ENCODE assay signal across 15 cellular contexts in genomic region chr14:95134304-95134933, GRCh38. TPM values are rescaled to one million over a fixed set of nuclear protein-coding genes. Genes with fewer than 3 reads are reported as not detected.
DNase-seq lines count a peak whose midpoint lies in the region; ATAC-seq, FAIRE-seq and TF ChIP-seq lines count a peak whose summit lies in the region.
"Had no signal": no experiment of that assay in that cellular context is flagged by ENCODE, and none has a peak within 500 bp of the region (broad histone marks: within the 10 kb centered on the region; RNA-seq: fewer than 3 reads in every experiment).

No MANE protein-coding gene starts in this region.

- peaks cover 4 to 69% (median 10%) of the 10 kb centered on the region in 3 donors for H3K4me1 ChIP-seq in gastroesophageal sphincter
- peaks cover 26% of the 10 kb centered on the region for H3K4me1 ChIP-seq in GM23338 (ENCODE audit: insufficient read depth)

- peaks cover 8% of the 10 kb centered on the region for H4K20me1 ChIP-seq in GM23338 (replicated peaks; ENCODE audit: insufficient read depth)

- H3K4me1 Mint-ChIP-seq in chondrocyte (ENCODE audit: low read depth) (peaks cover 31% of the 10 kb centered on the region), mesothelial cell of epicardium (peaks cover 28% of the 10 kb centered on the region), GM23338 (peaks cover 35% of the 10 kb centered on the region)

- ATAC-seq in gastroesophageal sphincter (no peak), GM23338 (no peak)

- peak; percentile 44 for FAIRE-seq in D721Med (lab: Jason Lieb, UNC)

- no peaks in the 10 kb centered on the region for H3K9me3 Mint-ChIP-seq in chondrocyte (ENCODE audit: low read depth)
- H3K9me3 Mint-ChIP-seq in mesothelial cell of epicardium = no peaks in the 10 kb centered on the region
- no peaks in the 10 kb centered on the region for H3K9me3 Mint-ChIP-seq in GM23338
- H3K9me3 Mint-ChIP-seq: central memory CD8-positive, alpha-beta T cell had no signal

- H3K27ac Mint-ChIP-seq in chondrocyte (ENCODE audit: unreplicated experiment) = peak overlapping the region; percentile 13
- peak overlapping the region; percentile 21 for H3K27ac Mint-ChIP-seq in mesothelial cell of epicardium
- H3K27ac Mint-ChIP-seq in GM23338 = no peak overlapping the region

- H3K36me3 ChIP-seq in gastroesophageal sphincter (peaks cover 0 to 22% of the 10 kb centered on the region in 2 donors), GM23338 (ENCODE audit: insufficient read depth) (peaks cover 6% of the 10 kb centered on the region; the same call in 1 of the 2 replicates)

- H3K9me3 ChIP-seq in gastroesophageal sphincter = no peaks in the 10 kb centered on the region

- H3F3A ChIP-seq in GM23338 (replicated peaks; ENCODE audit: low read depth) = no peaks in the 10 kb centered on the region

- H3K4me3 ChIP-seq in gastroesophageal sphincter (no peak overlapping the region), GM23338 (no peak overlapping the region)
- H3K4me3 ChIP-seq: BLaER1 treated with 17β-estradiol and CSF1 and Interleukin-3, amounts not matched to agents 10 nM and 100 nM had no signal

- H3K4me2 ChIP-seq in GM23338 = no peak overlapping the region

- H2AFZ ChIP-seq in GM23338 = no peak overlapping the region

- H3K27me3 ChIP-seq in gastroesophageal sphincter (no peaks in the 10 kb centered on the region), GM23338 (ENCODE audit: insufficient read depth) (no peaks in the 10 kb centered on the region)
- H3K27me3 ChIP-seq: BLaER1 treated with 17β-estradiol and CSF1 and Interleukin-3, amounts not matched to agents 10 nM and 100 nM had no signal

- WGBS in gastroesophageal sphincter (ENCODE audit: low coverage in 1 of 2), 2 donors = 85 to 89% methylated on average over 8 of the region's 8 CpGs

- no peak overlapping the region for H3K27ac ChIP-seq in gastroesophageal sphincter
- H3K27ac ChIP-seq in GM23338 (ENCODE audit: low read depth) = no peak overlapping the region

- no peak for TF ChIP-seq POLR2A in gastroesophageal sphincter (IDR thresholded peaks at IDR 0.05)

- peaks cover 69% of the 10 kb centered on the region for H3K79me2 ChIP-seq in GM23338 (replicated peaks; ENCODE audit: insufficient read depth)

- no peak for TF ChIP-seq EP300 in gastroesophageal sphincter (IDR thresholded peaks at IDR 0.05)

- H3K27me3 Mint-ChIP-seq in chondrocyte (ENCODE audit: low read depth) (no peaks in the 10 kb centered on the region), mesothelial cell of epicardium (ENCODE audit: low read depth) (no peaks in the 10 kb centered on the region), GM23338 (ENCODE audit: insufficient read depth, low read depth, poor library complexity) (no peaks in the 10 kb centered on the region)
- H3K27me3 Mint-ChIP-seq: central memory CD8-positive, alpha-beta T cell had no signal

- H3K4me3 Mint-ChIP-seq in chondrocyte (ENCODE audit: unreplicated experiment) (no peak overlapping the region), mesothelial cell of epicardium (no peak overlapping the region), GM23338 (no peak overlapping the region)
- H3K4me3 Mint-ChIP-seq: central memory CD8-positive, alpha-beta T cell had no signal

- DNase-seq in D721Med (ENCODE audit: insufficient read length, low spot score) (no peak), GM20000 (ENCODE audit: low spot score) (peak; percentile 19), chondrocyte (ENCODE audit: low spot score) (no peak), mesothelial cell of epicardium (ENCODE audit: low spot score in 2 of 2, unreplicated experiment in 2 of 2) (no peak), foreskin melanocyte (no peak), GM23338 (ENCODE audit: low spot score) (no peak), HK-2 (ENCODE audit: unreplicated experiment) (no peak)
- DNase-seq: activated T-cell treated with anti-CD3 and anti-CD28 coated beads, Interleukin-2, amount 50 U/mL, for 48 hours; EL; NCI-H774; SIG-M5; stimulated activated CD4-positive, alpha-beta T cell treated with anti-CD3 and anti-CD28 coated beads, Interleukin-15, amount 100 ng/mL, for 24 hours had no signal

- peaks cover 7% of the 10 kb centered on the region for H3K36me3 Mint-ChIP-seq in chondrocyte (ENCODE audit: low read depth)
- peaks cover 7% of the 10 kb centered on the region for H3K36me3 Mint-ChIP-seq in mesothelial cell of epicardium
- H3K36me3 Mint-ChIP-seq in GM23338 (ENCODE audit: low read depth) = peaks cover 14% of the 10 kb centered on the region; the same call in 2 of the 3 replicates

- H3K9me2 ChIP-seq in GM23338 (ENCODE audit: insufficient read depth) = no peaks in the 10 kb centered on the region

- TF ChIP-seq CTCF in D721Med (IDR thresholded peaks at IDR 0.05; ENCODE audit: insufficient read depth, missing control alignments) = no peak
- TF ChIP-seq CTCF in GM20000 (IDR thresholded peaks at IDR 0.05; ENCODE audit: extremely low read depth, missing control alignments) = no peak
- TF ChIP-seq CTCF in chondrocyte (IDR thresholded peaks at IDR 0.05) = no peak
- no peak for TF ChIP-seq CTCF in mesothelial cell of epicardium (IDR thresholded peaks at IDR 0.05; ENCODE audit: unreplicated experiment)
- no peak for TF ChIP-seq CTCF in gastroesophageal sphincter (IDR thresholded peaks at IDR 0.05)
- TF ChIP-seq CTCF in GM23338 (conservative IDR thresholded peaks at IDR 0.05; ENCODE audit: low read depth in 2 of 2) = no peak

TF ChIP-seq in GM23338, 12 proteins besides CTCF, POLR2A, EP300 and RAD21 (continues in another document):
- no peak for TF ChIP-seq REST (IDR thresholded peaks at IDR 0.05; ENCODE audit: unreplicated experiment)
- TF ChIP-seq NANOG (IDR thresholded peaks at IDR 0.05; ENCODE audit: borderline replicate concordance) = no peak
- TF ChIP-seq ETS1 (IDR thresholded peaks at IDR 0.05) = no peak

RNA-seq across cellular contexts. Expression of gene DICER1, which starts 22.9 kb away (rescaled TPM):
- total RNA-seq in chondrocyte (61.2 to 63.3 TPM (median 61.7 TPM) in 3 replicates), mesothelial cell of epicardium (148 to 155 TPM (median 155 TPM) in 3 replicates), gastroesophageal sphincter (10 to 100 TPM; 57.5 to 74.9 (median 68.6) TPM)
- total RNA-seq in GM23338 (2014; rRNA removed; shearing (Covaris generic)) = 52.6 and 59.2 TPM in 2 replicates
- 17.6 and 21.4 TPM in 2 replicates for polyA plus RNA-seq in GM23338 (2016; fragmentation: Nextera tagmentation; extraction: Ambion mirVana)
